In genomic region chr22:32474635-32475427, GRCh38 we compare ENCODE assay signal across 1 cellular context.
A peak's percentile ranks its signal among the peaks of the same experiment; 100 is the strongest.
TF ChIP-seq lines count a peak whose summit lies in the region.

TSS of gene FBXO7 (plus strand) at chr22:32474811. CDS start at chr22:32475003, 192 bp downstream.

TF ChIP-seq in HepG2, 621 proteins besides CTCF, POLR2A, EP300 and RAD21 (continued from another document and continues in another):
- TF ChIP-seq ZNF800 (CRISPR knock-in tag; IDR thresholded peaks at IDR 0.05) = 0 out of 2 replicates have a peak, but pooled peaks have one; percentile 20
- TF ChIP-seq UBTF (CRISPR knock-in tag; IDR thresholded peaks at IDR 0.05) = peak; percentile 90
- TF ChIP-seq KDM3A (CRISPR knock-in tag; IDR thresholded peaks at IDR 0.05; ENCODE audit: low read depth) = 0 out of 2 replicates have a peak, but pooled peaks have one; percentile 28
- TF ChIP-seq CHCHD3 (CRISPR knock-in tag; IDR thresholded peaks at IDR 0.05) = no peak; the same call in 1 of the 2 replicates
- no peak for TF ChIP-seq ZNF432 (CRISPR knock-in tag; IDR thresholded peaks at IDR 0.05; ENCODE audit: borderline replicate concordance)
- no peak for TF ChIP-seq ZNF569 (CRISPR knock-in tag; IDR thresholded peaks at IDR 0.05; ENCODE audit: borderline replicate concordance)
- TF ChIP-seq ZNF296 (CRISPR knock-in tag; conservative IDR thresholded peaks at IDR 0.05) = no peak
- no peak for TF ChIP-seq ZFYVE20 (CRISPR knock-in tag; IDR thresholded peaks at IDR 0.05; ENCODE audit: borderline replicate concordance, low read depth)
- 0 out of 2 replicates have a peak, but pooled peaks have one; percentile 28 for TF ChIP-seq ZBTB42 (CRISPR knock-in tag; IDR thresholded peaks at IDR 0.05)
- TF ChIP-seq PBX3 (CRISPR knock-in tag; IDR thresholded peaks at IDR 0.05; ENCODE audit: borderline replicate concordance) = no peak
- no peak for TF ChIP-seq EZH2 (conservative IDR thresholded peaks at IDR 0.05; ENCODE audit: low read depth, low read length)
- no peak; a peak in 1 of 4 replicates for TF ChIP-seq NR2F1 (CRISPR knock-in tag; IDR thresholded peaks at IDR 0.05)
- no peak for TF ChIP-seq PCBP1 (IDR thresholded peaks at IDR 0.05; ENCODE audit: borderline replicate concordance, low read depth, low read length)
- no peak for TF ChIP-seq HOXD1 (CRISPR knock-in tag; IDR thresholded peaks at IDR 0.05)
- TF ChIP-seq SMC3 (IDR thresholded peaks at IDR 0.05; ENCODE audit: low read length) = no peak
- TF ChIP-seq ZNF460 (CRISPR knock-in tag; IDR thresholded peaks at IDR 0.05; ENCODE audit: borderline replicate concordance) = peak; percentile 9; the same call in 1 of the 2 replicates
- TF ChIP-seq CEBPB (IDR thresholded peaks at IDR 0.05; ENCODE audit: borderline replicate concordance, low read depth, low read length) = no peak
- peak; percentile 15 for TF ChIP-seq ZNF883 (CRISPR knock-in tag; IDR thresholded peaks at IDR 0.05; ENCODE audit: not compliant biosample characterization)
- TF ChIP-seq BCLAF1 (IDR thresholded peaks at IDR 0.05) = no peak
- TF ChIP-seq SIX4 (CRISPR knock-in tag; IDR thresholded peaks at IDR 0.05) = no peak
- no peak for TF ChIP-seq RFX5 (IDR thresholded peaks at IDR 0.05; ENCODE audit: low read depth, low read length)
- no peak for TF ChIP-seq GATAD2A (CRISPR knock-in tag; IDR thresholded peaks at IDR 0.05)
- TF ChIP-seq RARG (CRISPR knock-in tag; IDR thresholded peaks at IDR 0.05; ENCODE audit: low read depth) = 0 out of 2 replicates have a peak, but pooled peaks have one; percentile 47
- TF ChIP-seq FLYWCH1 (CRISPR knock-in tag; IDR thresholded peaks at IDR 0.05) = peak; percentile 57; the same call in 1 of the 2 replicates
- peak; percentile 66; the same call in 1 of the 2 replicates for TF ChIP-seq SALL1 (CRISPR knock-in tag; IDR thresholded peaks at IDR 0.05)
- TF ChIP-seq TBL1XR1 (IDR thresholded peaks at IDR 0.05; ENCODE audit: borderline replicate concordance, low read length, partially characterized antibody) = no peak
- TF ChIP-seq ZNF639 (CRISPR knock-in tag; conservative IDR thresholded peaks at IDR 0.05) = peak; percentile 91
- no peak for TF ChIP-seq RBAK (CRISPR knock-in tag; IDR thresholded peaks at IDR 0.05)
- no peak for TF ChIP-seq HOXA7 (CRISPR knock-in tag; IDR thresholded peaks at IDR 0.05)
- no peak for TF ChIP-seq ZNF816 (CRISPR knock-in tag; IDR thresholded peaks at IDR 0.05; ENCODE audit: borderline replicate concordance)
- peak; percentile 80 for TF ChIP-seq ZNF574 (CRISPR knock-in tag; IDR thresholded peaks at IDR 0.05)
- TF ChIP-seq HNF4A (CRISPR knock-in tag; IDR thresholded peaks at IDR 0.05) = no peak; the same call in 1 of the 2 replicates
- TF ChIP-seq AGO2 (optimal IDR thresholded peaks at IDR 0.05; ENCODE audit: low read depth, low read length) = peak; percentile 83
- no peak for TF ChIP-seq TRIM24 (CRISPR knock-in tag; IDR thresholded peaks at IDR 0.05)
- no peak for TF ChIP-seq SNAPC5 (CRISPR knock-in tag; IDR thresholded peaks at IDR 0.05; ENCODE audit: borderline replicate concordance)
- TF ChIP-seq ZFP41 (CRISPR knock-in tag; IDR thresholded peaks at IDR 0.05; ENCODE audit: borderline replicate concordance) = peak; percentile 44; the same call in 1 of the 2 replicates
- no peak for TF ChIP-seq ZNF160 (CRISPR knock-in tag; IDR thresholded peaks at IDR 0.05)
- TF ChIP-seq ZNF414 (CRISPR knock-in tag; IDR thresholded peaks at IDR 0.05) = peak; percentile 88
- no peak for TF ChIP-seq ZNF724P (CRISPR knock-in tag; IDR thresholded peaks at IDR 0.05; ENCODE audit: borderline replicate concordance)
- no peak; the same call in 1 of the 2 replicates for TF ChIP-seq HNRNPUL1 (IDR thresholded peaks at IDR 0.05; ENCODE audit: low read depth, low read length)
- no peak for TF ChIP-seq IRF2 (CRISPR knock-in tag; IDR thresholded peaks at IDR 0.05)
- TF ChIP-seq ETV6 (CRISPR knock-in tag; conservative IDR thresholded peaks at IDR 0.05) = no peak
- TF ChIP-seq PRDM15 (CRISPR knock-in tag; IDR thresholded peaks at IDR 0.05) = no peak
- peak; percentile 32; the same call in 1 of the 2 replicates for TF ChIP-seq NR0B2 (CRISPR knock-in tag; IDR thresholded peaks at IDR 0.05)
- peak; percentile 68 for TF ChIP-seq ELF3 (CRISPR knock-in tag; IDR thresholded peaks at IDR 0.05)
- TF ChIP-seq ZFY (CRISPR knock-in tag; IDR thresholded peaks at IDR 0.05) = peak; percentile 96
